In the genomic region with DNA sequence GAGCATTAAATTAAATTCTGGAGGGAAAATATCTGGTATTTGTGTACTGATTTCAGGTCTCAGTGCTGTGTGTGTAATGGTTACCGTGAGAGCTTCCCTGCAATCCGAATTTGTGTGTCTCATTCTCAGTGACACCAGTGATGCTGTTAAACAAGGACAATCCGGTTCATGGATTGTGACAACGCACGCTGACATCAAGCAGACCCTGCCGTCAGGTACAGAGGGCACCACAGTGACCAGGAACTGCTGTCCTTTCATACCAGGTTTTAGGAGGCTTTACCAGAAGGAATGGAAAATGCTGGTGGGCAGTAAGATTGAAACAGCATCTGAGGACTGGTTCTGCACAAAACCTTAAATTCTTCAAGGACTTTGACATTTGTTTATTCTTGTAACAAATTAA, we compare ENCODE assay signal across 19 cellular contexts. TPM values are rescaled to one million over a fixed set of nuclear protein-coding genes. Genes with fewer than 3 reads are reported as not detected.
A peak's percentile ranks its signal among the peaks of the same experiment; 100 is the strongest.
DNase-seq lines count a peak whose midpoint lies in the region; ATAC-seq, FAIRE-seq and TF ChIP-seq lines count a peak whose summit lies in the region.
"Had no signal": no experiment of that assay in that cellular context is flagged by ENCODE, and none has a peak within 500 bp of the region (broad histone marks: within the 10 kb centered on the region; RNA-seq: fewer than 3 reads in every experiment).

No MANE protein-coding gene starts in this region.

- WGBS in GM12878 (ENCODE audit: insufficient coverage, insufficient replicate concordance, low lambda C conversion rate, missing lambda C conversion rate): 81% methylated on average over 6 of the region's 6 CpGs
- WGBS in suprapubic skin: 96% methylated on average over 6 of the region's 6 CpGs

- H3K4me1 Mint-ChIP-seq in activated naive CD4-positive, alpha-beta T cell treated with anti-CD3 and anti-CD28 coated beads, Interleukin-2, amount 10 ng/mL, durations not matched to agents 7 days and 5 days: peaks cover 42% of the 10 kb centered on the region

- H3K9me3 ChIP-seq in GM12878 (replicated peaks; ENCODE audit: control insufficient read depth, insufficient read depth, low read length): no peaks in the 10 kb centered on the region
- no peaks in the 10 kb centered on the region for H3K9me3 ChIP-seq in muscle layer of colon (ENCODE audit: low read length)
- H3K9me3 ChIP-seq in tibial artery: no peaks in the 10 kb centered on the region
- H3K9me3 ChIP-seq in suprapubic skin: no peaks in the 10 kb centered on the region
- H3K9me3 ChIP-seq: body of pancreas had no signal

- no peak for ATAC-seq in GM12878
- ATAC-seq: body of pancreas had no signal

- intact Hi-C loops in GM12878 (cut with micrococcal nuclease; ENCODE audit: unreplicated experiment) (loop anchor here (2.0 kb wide), 1 partner anchor 504 kb away; no protein-coding TSS in a partner anchor), tibial artery (cut with DNase I; ENCODE audit: low total_unique reads) (loop anchor here (2.0 kb wide), 1 partner anchor 266 kb away; no protein-coding TSS in a partner anchor)

- POLR2A ChIA-PET in GM12878 (lab: Charles Lee): no interaction called here

- no peak for TF ChIP-seq CTCF in GM12878 (IDR thresholded peaks at IDR 0.05 in 2 of 3, conservative IDR thresholded peaks at IDR 0.05 in 1 of 3; ENCODE audit: control insufficient read depth in 2 of 3, extremely low read depth in 1 of 3, insufficient read depth in 1 of 3, low read depth in 3 of 3, low read length in 3 of 3)
- TF ChIP-seq CTCF in tibial artery (IDR thresholded peaks at IDR 0.05): no peak
- TF ChIP-seq CTCF in suprapubic skin (IDR thresholded peaks at IDR 0.05): no peak

- H3K4me3 ChIP-seq in GM12878: no peak overlapping the region
- peak overlapping the region in 1 of 2 donors; percentile 22 for H3K4me3 ChIP-seq in muscle layer of colon (ENCODE audit: low read depth in 1 of 2, low read length in 2 of 2)
- H3K4me3 ChIP-seq in tibial artery: peak overlapping the region; percentile 73 to 93
- H3K4me3 ChIP-seq in suprapubic skin: no peak overlapping the region
- H3K4me3 ChIP-seq: body of pancreas had no signal

- H3K27me3 Mint-ChIP-seq in activated naive CD4-positive, alpha-beta T cell treated with anti-CD3 and anti-CD28 coated beads, Interleukin-2, amount 10 ng/mL, durations not matched to agents 7 days and 5 days: peaks cover 6% of the 10 kb centered on the region

- H3K27ac ChIP-seq in GM12878 (ENCODE audit: control insufficient read depth, insufficient read depth) (no peak overlapping the region), muscle layer of colon (ENCODE audit: low read depth, low read length) (peak overlapping the region; percentile 12), tibial artery (peak overlapping the region; percentile 88 to 91), suprapubic skin (no peak overlapping the region)
- H3K27ac ChIP-seq: body of pancreas had no signal

- H3K4me3 Mint-ChIP-seq in activated naive CD4-positive, alpha-beta T cell treated with anti-CD3 and anti-CD28 coated beads, Interleukin-2, amount 10 ng/mL, durations not matched to agents 7 days and 5 days: peak overlapping the region; percentile 22

- in situ Hi-C loops in GM12878 (cut with MboI): no loop called here

- H3K27me3 ChIP-seq in GM12878 (replicated peaks in 1 of 2; ENCODE audit: control insufficient read depth in 2 of 2, insufficient read depth in 2 of 2, low read length in 1 of 2) (no peaks in the 10 kb centered on the region), muscle layer of colon (ENCODE audit: control insufficient read depth in 1 of 2, insufficient read depth in 2 of 2, low read length in 2 of 2) (no peaks in the 10 kb centered on the region), tibial artery (no peaks in the 10 kb centered on the region), suprapubic skin (no peaks in the 10 kb centered on the region)
- H3K27me3 ChIP-seq: body of pancreas had no signal

- no peak overlapping the region for H3K9ac ChIP-seq in GM12878 (ENCODE audit: control insufficient read depth, insufficient read depth, low read length)
- peak overlapping the region; percentile 7 for H3K9ac ChIP-seq in muscle layer of colon (ENCODE audit: low read length)

- no peaks in the 10 kb centered on the region for H4K20me1 ChIP-seq in GM12878 (ENCODE audit: control insufficient read depth, insufficient read depth)

- no peak overlapping the region for H2AFZ ChIP-seq in GM12878 (ENCODE audit: control insufficient read depth, low read depth, low read length)

- no peaks in the 10 kb centered on the region for H3K79me2 ChIP-seq in GM12878 (ENCODE audit: control insufficient read depth, insufficient read depth, low read length)

- BruUV-seq in GM12878 (replicated peaks; lab: Mats Ljungman, UMichigan): no TSS peak

- SMC1A ChIA-PET in GM12878 (lab: Charles Lee; ENCODE audit: uncharacterized antibody, unreplicated experiment): no interaction called here

- TF ChIP-seq POLR2A in GM12878 (IDR thresholded peaks at IDR 0.05; ENCODE audit: low read depth, low read length) (no peak), suprapubic skin (IDR thresholded peaks at IDR 0.05) (no peak)

- no peak overlapping the region for H3K4me2 ChIP-seq in GM12878 (ENCODE audit: control insufficient read depth, insufficient read depth)

- RAD21 ChIA-PET in GM12878 (lab: Charles Lee; ENCODE audit: unreplicated experiment): interaction anchor here (2.0 kb wide), 1 partner anchor 998 kb away, joined by 7 read pairs; no protein-coding TSS in a partner anchor

- CTCF ChIA-PET in activated naive CD4-positive, alpha-beta T cell treated with anti-CD3 and anti-CD28 coated beads, Interleukin-2, amount 10 ng/mL, durations not matched to agents 7 days and 5 days (lab: Charles Lee): interaction anchor here (1.2 kb wide), 1 partner anchor 10 kb away, joined by 3 read pairs; no protein-coding TSS in a partner anchor
- CTCF ChIA-PET in GM12878 (lab: Yijun Ruan, JAX): no interaction called here

- TF ChIP-seq EP300 in GM12878 (IDR thresholded peaks at IDR 0.05; ENCODE audit: borderline replicate concordance in 1 of 2, control insufficient read depth in 1 of 2, low read depth in 2 of 2, low read length in 2 of 2): no peak
- no peak for TF ChIP-seq EP300 in suprapubic skin (IDR thresholded peaks at IDR 0.05)

- H3K27ac Mint-ChIP-seq in activated naive CD4-positive, alpha-beta T cell treated with anti-CD3 and anti-CD28 coated beads, Interleukin-2, amount 10 ng/mL, durations not matched to agents 7 days and 5 days: no peak overlapping the region
- H3K27ac Mint-ChIP-seq: H9 had no signal

- H3K9me3 Mint-ChIP-seq in activated naive CD4-positive, alpha-beta T cell treated with anti-CD3 and anti-CD28 coated beads, Interleukin-2, amount 10 ng/mL, durations not matched to agents 7 days and 5 days: peaks cover 4% of the 10 kb centered on the region
- H3K9me3 Mint-ChIP-seq: H9 had no signal

- FAIRE-seq in GM12878 (lab: Jason Lieb, UNC): peak; percentile 72

- no peaks in the 10 kb centered on the region for H3K36me3 ChIP-seq in GM12878 (ENCODE audit: control insufficient read depth in 2 of 2, insufficient read depth in 2 of 2, low read length in 1 of 2)
- H3K36me3 ChIP-seq in muscle layer of colon (ENCODE audit: insufficient read depth, low read length): peaks cover 6% of the 10 kb centered on the region
- no peaks in the 10 kb centered on the region for H3K36me3 ChIP-seq in tibial artery
- H3K36me3 ChIP-seq in suprapubic skin: no peaks in the 10 kb centered on the region

- DNase-seq in activated naive CD4-positive, alpha-beta T cell treated with anti-CD3 and anti-CD28 coated beads, Interleukin-2, amount 10 ng/mL, durations not matched to agents 7 days and 5 days: no peak
- DNase-seq in activated naive CD4-positive, alpha-beta T cell treated with Interleukin-2 at 50 U/mL for 16 hours: no peak
- DNase-seq in GM12878 (ENCODE audit: low read depth, low spot score) (no peak), tibial artery (no peak), suprapubic skin (ENCODE audit: low spot score in 2 of 2) (no peak), C1 segment of cervical spinal cord (lab: John Stamatoyannopoulos, UW) (no peak), GM19240 (ENCODE audit: insufficient read length, low spot score) (no peak)
- DNase-seq: activated CD4-positive, alpha-beta T cell treated with anti-CD3 and anti-CD28 coated beads for 1 hour; body of pancreas; DMS153; effector CD4-positive, alpha-beta T cell; H9; Karpas-422; NCI-H510A; retina; stimulated activated naive CD4-positive, alpha-beta T cell treated with Interleukin-2 at 50 U/mL for 16 hours had no signal

- H3K4me1 ChIP-seq in GM12878 (ENCODE audit: control insufficient read depth, insufficient read depth, low read length): peaks cover 4% of the 10 kb centered on the region; the same call in 1 of the 2 replicates
- peaks cover 25% of the 10 kb centered on the region for H3K4me1 ChIP-seq in muscle layer of colon (ENCODE audit: insufficient read depth, low read length)
- peaks cover 0 to 63% (median 35%) of the 10 kb centered on the region in 4 donors for H3K4me1 ChIP-seq in tibial artery
- peaks cover 38% of the 10 kb centered on the region for H3K4me1 ChIP-seq in suprapubic skin

- H3K36me3 Mint-ChIP-seq in activated naive CD4-positive, alpha-beta T cell treated with anti-CD3 and anti-CD28 coated beads, Interleukin-2, amount 10 ng/mL, durations not matched to agents 7 days and 5 days: peaks cover 25% of the 10 kb centered on the region

- no peak for TF ChIP-seq RAD21 in GM12878 (IDR thresholded peaks at IDR 0.05; ENCODE audit: insufficient read depth, low read depth, low read length)

TF ChIP-seq in GM12878, 131 proteins besides CTCF, POLR2A, EP300 and RAD21 (continues in another document):
- TF ChIP-seq ZNF274 (IDR thresholded peaks at IDR 0.05; ENCODE audit: insufficient read depth, insufficient read length): no peak
- TF ChIP-seq TAF1 (IDR thresholded peaks at IDR 0.05; ENCODE audit: borderline replicate concordance, low read depth, low read length): no peak

RNA-seq across cellular contexts. Expression of a gene that starts 30.5 kb away (rescaled TPM):
- total RNA-seq in GM12878 (2013; cell fraction: nucleolus; rRNA removed): not detected in 2 replicates
- total RNA-seq in GM12878 (2014; rRNA removed): not detected in 2 replicates
- not detected in 2 replicates for total RNA-seq in GM12878 (2014; rRNA removed; fragmentation: Illumina TruSeq; extraction: Trizol)
- not detected in 2 replicates for total RNA-seq in GM12878 (2021)
- not detected for polyA plus RNA-seq in GM12878 (2011; ENCODE audit: low read depth)
- polyA plus RNA-seq in GM12878 (2011; rRNA removed): not detected in 2 replicates
- polyA plus RNA-seq in GM12878 (2011; cell fraction: cytosol; rRNA removed): not detected in 2 replicates
- polyA plus RNA-seq in GM12878 (2011; cell fraction: nucleus; rRNA removed): not detected in 2 replicates
- polyA plus RNA-seq in GM12878 (2012): not detected in 2 replicates
- polyA plus RNA-seq in GM12878 (2014; fragmentation: Illumina TruSeq; extraction: Trizol): not detected in 2 replicates
- polyA plus RNA-seq in GM12878 (2014; fragmentation: Nextera tagmentation; extraction: Ambion mirVana): not detected
- not detected in 2 replicates for polyA plus RNA-seq in GM12878 (2014; rRNA removed)
- polyA plus RNA-seq in GM12878 (2016; fragmentation: Nextera tagmentation; extraction: Ambion mirVana): not detected
- not detected in 2 replicates for polyA minus RNA-seq in GM12878 (2011; rRNA and poly(A)+ RNA removed)
- polyA minus RNA-seq in GM12878 (2011; cell fraction: cytosol; rRNA and poly(A)+ RNA removed): not detected in 2 replicates
- polyA minus RNA-seq in GM12878 (2011; cell fraction: nucleus; rRNA and poly(A)+ RNA removed): not detected in 2 replicates
- total RNA-seq in suprapubic skin: not detected
- total RNA-seq: body of pancreas; H9; kidney epithelial cell; T-helper 1 cell treated with Interleukin-12 subunit alpha and Interleukin-12 subunit beta and Interleukin-4 antibody, amounts not matched to agents 30 ng/mL and 1 ng/mL, for 36 hours had no signal

Comparison
In these comparisons a context has a peak if more than half of its experiments do, and no peak if none do; other contexts are left out.
1. H3K27ac ChIP-seq: peak in muscle layer of colon (single experiment) and tibial artery (2 of 2); none in GM12878 (single experiment) and suprapubic skin (single experiment).
2. H3K4me3 ChIP-seq: peak in tibial artery (2 of 2); none in GM12878 (single experiment) and suprapubic skin (single experiment).